Comparison of ENCODE assay signal across 31 cellular contexts in genomic region chr14:65852689-65853088, GRCh38.
"Had no signal": no experiment of that assay in that cellular context is flagged by ENCODE, and none has a peak within 500 bp of the region (broad histone marks: within the 10 kb centered on the region; RNA-seq: fewer than 3 reads in every experiment).

No MANE protein-coding gene starts in this region.

- H3K4me3 ChIP-seq: ascending aorta, SJCRH30, SK-N-MC had no signal

- H3K9me3 ChIP-seq: ascending aorta, SJCRH30 had no signal

- H3K27ac Mint-ChIP-seq: activated CD4-positive, alpha-beta T cell treated with anti-CD3 and anti-CD28 coated beads for 36 hours; activated naive CD4-positive, alpha-beta T cell treated with anti-CD3 and anti-CD28 coated beads for 36 hours; activated naive CD8-positive, alpha-beta T cell; activated T-cell treated with anti-CD3 and anti-CD28 coated beads, Interleukin-2, amount 50 U/mL, for 24 hours; activated T-helper 2 cell treated with anti-CD3 and anti-CD28 coated beads, Interferon-gamma antibody, Interleukin-2, Interleukin-4, amounts not matched to agents 10 μg/mL and 5 μg/mL and 100 μg/mL, durations not matched to agents 14 hours and 24 hours and 36 hours; T-helper 2 cell treated with Interferon-gamma antibody and Interleukin-4, amounts not matched to agents 5 μg/mL and 100 μg/mL, for 36 hours; WTC11 had no signal

- H3K36me3 ChIP-seq: ascending aorta, SJCRH30 had no signal

- H3K36me3 Mint-ChIP-seq: WTC11 had no signal

- FAIRE-seq: bronchial epithelial cell, colon had no signal

- H3K27ac ChIP-seq: ascending aorta, SJCRH30, SK-N-MC had no signal

- H3K4me3 Mint-ChIP-seq: activated CD4-positive, alpha-beta T cell treated with anti-CD3 and anti-CD28 coated beads for 36 hours; activated CD4-positive, alpha-beta T cell treated with anti-CD3 and anti-CD28 coated beads, Interleukin-2, amount 10 ng/mL, durations not matched to agents 7 days and 5 days; activated naive CD4-positive, alpha-beta T cell treated with anti-CD3 and anti-CD28 coated beads for 36 hours; activated naive CD8-positive, alpha-beta T cell; activated T-cell treated with anti-CD3 and anti-CD28 coated beads, Interleukin-2, amount 50 U/mL, for 24 hours; T-helper 2 cell treated with Interferon-gamma antibody and Interleukin-4, amounts not matched to agents 5 μg/mL and 100 μg/mL, for 36 hours; WTC11 had no signal

- H3K27me3 ChIP-seq: ascending aorta, SJCRH30 had no signal

- DNase-seq: activated CD4-positive, alpha-beta T cell treated with anti-CD3 and anti-CD28 coated beads for 36 hours; activated CD4-positive, alpha-beta T cell treated with anti-CD3 and anti-CD28 coated beads, Interleukin-2, amount 10 ng/mL, durations not matched to agents 7 days and 5 days; activated CD4-positive, alpha-beta T cell treated with anti-CD3 and anti-CD28 coated beads, Interleukin-2, amount 50 U/mL, for 48 hours; activated gamma-delta T cell; activated naive CD4-positive, alpha-beta T cell treated with anti-CD3 and anti-CD28 coated beads for 36 hours; activated T-cell treated with anti-CD3 and anti-CD28 coated beads, Interleukin-2, amount 50 U/mL, for 24 hours; amygdala; central memory CD4-positive, alpha-beta T cell; Karpas-422; NCI-H1105; NCI-H1417 treated with DMSO at 0.1 percent for 48 hours; NCI-H187 treated with DMSO at 0.1 percent for 48 hours; NCI-H2081; NCI-H2171 treated with DMSO at 0.1 percent for 48 hours; NCI-H2227 treated with DMSO at 0.1 percent for 48 hours; NCI-H446; NCI-H510A treated with DMSO at 0.1 percent for 48 hours; NCI-H526 treated with DMSO at 0.1 percent for 48 hours; NCI-H774; SHP77; SJCRH30 had no signal

- ATAC-seq: activated CD4-positive, alpha-beta T cell treated with anti-CD3 and anti-CD28 coated beads for 36 hours; activated CD4-positive, CD25-positive, alpha-beta regulatory T cell treated with anti-CD3 and anti-CD28 coated beads, Interleukin-2, amount 50 U/mL, for 24 hours; Panc1; WTC11 had no signal

- H3K27me3 Mint-ChIP-seq: activated CD4-positive, alpha-beta T cell treated with anti-CD3 and anti-CD28 coated beads for 36 hours; activated CD4-positive, alpha-beta T cell treated with anti-CD3 and anti-CD28 coated beads, Interleukin-2, amount 10 ng/mL, durations not matched to agents 7 days and 5 days; activated naive CD8-positive, alpha-beta T cell; activated T-cell treated with anti-CD3 and anti-CD28 coated beads, Interleukin-2, amount 50 U/mL, for 24 hours had no signal

- H3K4me1 ChIP-seq: ascending aorta, SJCRH30 had no signal
